ENCODE assay signal across 10 cellular contexts in the genomic region with DNA sequence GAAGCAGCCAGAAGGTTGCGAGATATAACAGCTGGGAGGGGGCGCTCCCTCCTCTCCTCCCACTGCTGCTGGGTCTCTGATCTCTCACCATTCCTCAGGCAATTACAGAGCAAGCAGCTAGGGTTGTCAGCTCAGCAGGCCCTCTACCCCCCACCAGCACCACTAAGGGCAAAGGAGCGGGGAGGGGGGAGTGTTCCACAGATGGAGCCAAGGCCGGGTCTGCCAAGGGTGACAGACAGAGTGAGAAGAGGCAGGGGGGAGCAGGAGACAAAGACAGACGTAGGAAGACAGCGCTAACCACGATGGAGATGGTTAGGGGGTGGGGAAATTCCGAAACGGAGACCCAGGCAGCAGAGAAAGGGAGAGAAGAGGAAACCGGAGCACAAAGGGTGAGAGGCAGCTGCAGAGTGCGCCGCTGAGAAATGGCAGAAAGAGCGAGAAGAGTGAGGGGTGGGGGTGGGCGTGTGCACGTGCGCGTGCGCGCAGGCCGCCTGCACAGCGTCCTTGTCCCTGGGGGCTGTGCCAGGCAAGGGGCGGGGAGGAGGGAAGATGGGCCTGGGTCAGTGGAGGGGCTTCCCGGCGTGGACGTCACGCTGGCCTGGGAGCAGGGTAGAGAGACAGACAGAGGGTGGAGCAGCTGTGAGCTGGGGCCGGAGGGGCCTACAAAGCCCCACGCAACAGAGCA. TPM values are rescaled to one million over a fixed set of nuclear protein-coding genes. Genes with fewer than 3 reads are reported as not detected.
A peak's percentile ranks its signal among the peaks of the same experiment; 100 is the strongest.
DNase-seq lines count a peak whose midpoint lies in the region; ATAC-seq, FAIRE-seq and TF ChIP-seq lines count a peak whose summit lies in the region.
"Had no signal": no experiment of that assay in that cellular context is flagged by ENCODE, and none has a peak within 500 bp of the region (broad histone marks: within the 10 kb centered on the region; RNA-seq: fewer than 3 reads in every experiment).

No MANE protein-coding gene starts in this region.

- H2AFZ ChIP-seq in GM23338, result no peak overlapping the region

- no peaks in the 10 kb centered on the region for H4K20me1 ChIP-seq in GM23338 (replicated peaks; ENCODE audit: insufficient read depth)

- intact Hi-C loops in A673 (cut with micrococcal nuclease; ENCODE audit: unreplicated experiment), result no loop called here

- no TSS peak for BruUV-seq in A673 (replicated peaks; lab: Mats Ljungman, UMichigan)

- CTCF ChIA-PET in A673 (lab: Charles Lee), result interaction anchor here (0.7 kb wide), 1 partner anchor 102 kb away, joined by 3 read pairs; no protein-coding TSS in a partner anchor

- H3K4me1 Mint-ChIP-seq in GM23338, result peaks cover 58% of the 10 kb centered on the region

- no peak overlapping the region for H3K27ac ChIP-seq in A673 (ENCODE audit: low read depth, low read length, poor library complexity, severe bottlenecking)
- H3K27ac ChIP-seq in GM23338 (ENCODE audit: low read depth), result no peak overlapping the region

- no peak for TF ChIP-seq CTCF in A673 (conservative IDR thresholded peaks at IDR 0.05; ENCODE audit: low read depth, low read length)
- peak in 1 of 2 experiments; percentile 25; a peak in 2 of 4 replicates for TF ChIP-seq CTCF in GM23338 (conservative IDR thresholded peaks at IDR 0.05; ENCODE audit: low read depth in 2 of 2)
- TF ChIP-seq CTCF in D721Med (IDR thresholded peaks at IDR 0.05; ENCODE audit: insufficient read depth, missing control alignments), result no peak

- H3K27me3 Mint-ChIP-seq in GM23338 (ENCODE audit: insufficient read depth, low read depth, poor library complexity), result peaks cover 17% of the 10 kb centered on the region

- peak overlapping the region; percentile 75; the same call in 1 of the 2 replicates for H3K27ac Mint-ChIP-seq in GM23338
- H3K27ac Mint-ChIP-seq: CD8-positive, alpha-beta memory T cell had no signal

- peak overlapping the region; percentile 80 for H3K4me2 ChIP-seq in GM23338

- no peaks in the 10 kb centered on the region for H3K4me1 ChIP-seq in A673 (ENCODE audit: insufficient read depth, low read length, poor library complexity, severe bottlenecking)
- peaks cover 28% of the 10 kb centered on the region; the same call in 1 of the 2 replicates for H3K4me1 ChIP-seq in GM23338 (ENCODE audit: insufficient read depth)

- no peaks in the 10 kb centered on the region; the same call in 2 of the 3 replicates for H3K36me3 Mint-ChIP-seq in GM23338 (ENCODE audit: low read depth)

- POLR2A ChIA-PET in A673 (lab: Charles Lee; ENCODE audit: low non-redundant PET), result no interaction called here

- H3K36me3 ChIP-seq in A673 (ENCODE audit: insufficient read depth, low read length, poor library complexity, severe bottlenecking) (no peaks in the 10 kb centered on the region), GM23338 (ENCODE audit: insufficient read depth) (no peaks in the 10 kb centered on the region)

- H3K9me3 Mint-ChIP-seq in GM23338, result no peaks in the 10 kb centered on the region; the same call in 2 of the 3 replicates
- H3K9me3 Mint-ChIP-seq: CD8-positive, alpha-beta memory T cell had no signal

- DNase-seq in A673 (ENCODE audit: low spot score) (peak; percentile 33), GM23338 (ENCODE audit: low spot score) (peak; percentile 66), NCI-H82 treated with DMSO at 0.1 percent for 48 hours (lab: John Stamatoyannopoulos, UW; ENCODE audit: unreplicated experiment) (peak; percentile 73), D721Med (ENCODE audit: insufficient read length, low spot score) (no peak)
- DNase-seq: CD8-positive, alpha-beta memory T cell; NCI-H2029 treated with DMSO at 0.1 percent for 48 hours had no signal

- H3F3A ChIP-seq in GM23338 (replicated peaks; ENCODE audit: low read depth), result no peaks in the 10 kb centered on the region

- no peaks in the 10 kb centered on the region for H3K79me2 ChIP-seq in GM23338 (replicated peaks; ENCODE audit: insufficient read depth)

- H3K4me3 ChIP-seq in A673 (ENCODE audit: low read depth, low read length, poor library complexity, severe bottlenecking) (no peak overlapping the region), GM23338 (peak overlapping the region; percentile 54), iPS-18c (ENCODE audit: insufficient read depth, low read depth, low read length) (peak overlapping the region; percentile 16; the same call in 1 of the 2 replicates)

- H3K27me3 ChIP-seq in A673 (replicated peaks; ENCODE audit: insufficient read depth, low read depth, low read length, poor library complexity) (peaks cover 5% of the 10 kb centered on the region), GM23338 (ENCODE audit: insufficient read depth) (no peaks in the 10 kb centered on the region)

- peak overlapping the region; percentile 66 for H3K4me3 Mint-ChIP-seq in GM23338

- peak; percentile 37 for ATAC-seq in GM23338
- no peak for ATAC-seq in HG03108 (IDR thresholded peaks at IDR 0.05; ENCODE audit: unreplicated experiment)
- ATAC-seq in GM18870 (IDR thresholded peaks at IDR 0.05; ENCODE audit: unreplicated experiment), result no peak
- no peak for ATAC-seq in HG03354 (IDR thresholded peaks at IDR 0.05; ENCODE audit: poor library complexity, severe bottlenecking, unreplicated experiment)

- FAIRE-seq in D721Med (lab: Jason Lieb, UNC), result no peak

- no peaks in the 10 kb centered on the region for H3K9me3 ChIP-seq in A673 (ENCODE audit: low read depth, low read length, poor library complexity, severe bottlenecking)
- H3K9me3 ChIP-seq in iPS-18c (ENCODE audit: control insufficient read depth, insufficient read depth, low read length), result peaks cover 10% of the 10 kb centered on the region

- H3K9me2 ChIP-seq in GM23338 (ENCODE audit: insufficient read depth), result no peaks in the 10 kb centered on the region

TF ChIP-seq in GM23338, 12 proteins besides CTCF, POLR2A, EP300 and RAD21:
- TF ChIP-seq, protein P1, sequence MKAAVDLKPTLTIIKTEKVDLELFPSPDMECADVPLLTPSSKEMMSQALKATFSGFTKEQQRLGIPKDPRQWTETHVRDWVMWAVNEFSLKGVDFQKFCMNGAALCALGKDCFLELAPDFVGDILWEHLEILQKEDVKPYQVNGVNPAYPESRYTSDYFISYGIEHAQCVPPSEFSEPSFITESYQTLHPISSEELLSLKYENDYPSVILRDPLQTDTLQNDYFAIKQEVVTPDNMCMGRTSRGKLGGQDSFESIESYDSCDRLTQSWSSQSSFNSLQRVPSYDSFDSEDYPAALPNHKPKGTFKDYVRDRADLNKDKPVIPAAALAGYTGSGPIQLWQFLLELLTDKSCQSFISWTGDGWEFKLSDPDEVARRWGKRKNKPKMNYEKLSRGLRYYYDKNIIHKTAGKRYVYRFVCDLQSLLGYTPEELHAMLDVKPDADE (IDR thresholded peaks at IDR 0.05), result no peak
- TF ChIP-seq JUNB (IDR thresholded peaks at IDR 0.05; ENCODE audit: unreplicated experiment), result no peak
- no peak for TF ChIP-seq STAT1 (IDR thresholded peaks at IDR 0.05; ENCODE audit: unreplicated experiment)
- TF ChIP-seq EZH2phosphoT487 (IDR thresholded peaks at IDR 0.05; ENCODE audit: unreplicated experiment), result no peak
- TF ChIP-seq EZH2 (IDR thresholded peaks at IDR 0.05; ENCODE audit: low read depth, unreplicated experiment), result no peak
- TF ChIP-seq ZNF114 (CRISPR knock-in tag; IDR thresholded peaks at IDR 0.05), result no peak
- TF ChIP-seq POLR2AphosphoS5 (IDR thresholded peaks at IDR 0.05; ENCODE audit: low read depth), result no peak
TF ChIP-seq in GM23338: peak in this region for 0.

RNA-seq across cellular contexts. Expression of gene L1CAM, which starts 6.9 kb away (rescaled TPM):
- 0.64 and 0.87 TPM in 2 replicates for total RNA-seq in A673 (2021)
- 27.6 and 29.2 TPM in 2 replicates for total RNA-seq in GM23338 (2014; rRNA removed; shearing (Covaris generic))
- polyA plus RNA-seq in GM23338 (2016; fragmentation: Nextera tagmentation; extraction: Ambion mirVana), result 7.4 and 7.8 TPM in 2 replicates

RNA-seq across cellular contexts. Expression of gene AVPR2, which starts 25.4 kb away (rescaled TPM):
- total RNA-seq in A673 (2021), result not detected in 2 replicates
- not detected in 2 replicates for total RNA-seq in GM23338 (2014; rRNA removed; shearing (Covaris generic))
- not detected in 2 replicates for polyA plus RNA-seq in GM23338 (2016; fragmentation: Nextera tagmentation; extraction: Ambion mirVana)
- total RNA-seq: CD8-positive, alpha-beta memory T cell had no signal
- polyA plus RNA-seq: CD8-positive, alpha-beta memory T cell had no signal

RNA-seq across cellular contexts. Expression of gene ARHGAP4, which starts 47.0 kb away (rescaled TPM):
- total RNA-seq in A673 (2021), result 43.0 and 45.7 TPM in 2 replicates
- 57.8 and 59.5 TPM in 2 replicates for total RNA-seq in GM23338 (2014; rRNA removed; shearing (Covaris generic))
- 21.2 and 21.5 TPM in 2 replicates for polyA plus RNA-seq in GM23338 (2016; fragmentation: Nextera tagmentation; extraction: Ambion mirVana)

RNA-seq across cellular contexts. Expression of gene PDZD4, which starts 48.8 kb away (rescaled TPM):
- 2.6 and 6.0 TPM in 2 replicates for total RNA-seq in A673 (2021)
- 194 and 230 TPM in 2 replicates for total RNA-seq in GM23338 (2014; rRNA removed; shearing (Covaris generic))
- polyA plus RNA-seq in GM23338 (2016; fragmentation: Nextera tagmentation; extraction: Ambion mirVana), result 30.5 and 34.5 TPM in 2 replicates

RNA-seq across cellular contexts. Expression of gene NAA10, which starts 55.7 kb away (rescaled TPM):
- 136 and 140 TPM in 2 replicates for total RNA-seq in A673 (2021)
- 112 and 136 TPM in 2 replicates for total RNA-seq in GM23338 (2014; rRNA removed; shearing (Covaris generic))
- 140 and 145 TPM in 2 replicates for polyA plus RNA-seq in GM23338 (2016; fragmentation: Nextera tagmentation; extraction: Ambion mirVana)

Comparison
In these comparisons a context has a peak if more than half of its experiments do, and no peak if none do; other contexts are left out.
1. RNA of gene L1CAM, which starts 6.9 kb away (total RNA-seq): 27.6 to 29.2 TPM in GM23338; 0.64 to 0.87 TPM in A673; every median in the first group is over 10 times any median in the second.